ENCODE assay signal across 8 cellular contexts in genomic region chr3:104291878-104292277, GRCh38.
DNase-seq lines count a peak whose midpoint lies in the region; ATAC-seq lines count a peak whose summit lies in the region.

No MANE protein-coding gene starts in this region.

- no peaks in the 10 kb centered on the region for H3K36me3 ChIP-seq in BLaER1 treated with 17β-estradiol and CSF1 and Interleukin-3, amounts not matched to agents 10 nM and 100 nM

- H3K9ac ChIP-seq in BLaER1 treated with 17β-estradiol and CSF1 and Interleukin-3, amounts not matched to agents 10 nM and 100 nM: peak overlapping the region in 10 of 11 experiments; percentile 23 to 59 (median 38); a peak in 14 of 22 replicates

- H3K4me3 ChIP-seq in BLaER1 treated with 17β-estradiol and CSF1 and Interleukin-3, amounts not matched to agents 10 nM and 100 nM: peak overlapping the region in 9 of 10 experiments; percentile 3 to 43 (median 24); a peak in 9 of 20 replicates

- H3K4me2 ChIP-seq in BLaER1 treated with 17β-estradiol and CSF1 and Interleukin-3, amounts not matched to agents 10 nM and 100 nM: peak overlapping the region; percentile 57 to 86 (median 67)

- peaks cover 7 to 8% (median 8%) of the 10 kb centered on the region in 11 experiments for H3K9me3 ChIP-seq in BLaER1 treated with 17β-estradiol and CSF1 and Interleukin-3, amounts not matched to agents 10 nM and 100 nM (replicated peaks in 1 of 11)

- H3K27ac ChIP-seq in BLaER1 treated with 17β-estradiol and CSF1 and Interleukin-3, amounts not matched to agents 10 nM and 100 nM: peak overlapping the region in 9 of 11 experiments; percentile 19 to 63 (median 48); a peak in 17 of 22 replicates

- intact Hi-C loops in left colon (cut with DNase I, micrococcal nuclease): no loop called here

- ATAC-seq in GM21447 (IDR thresholded peaks at IDR 0.05; ENCODE audit: unreplicated experiment) (peak; percentile 23), left colon (no peak)

- no peaks in the 10 kb centered on the region for H4K20me1 ChIP-seq in BLaER1 treated with 17β-estradiol and CSF1 and Interleukin-3, amounts not matched to agents 10 nM and 100 nM

- H3K27me3 ChIP-seq in BLaER1 treated with 17β-estradiol and CSF1 and Interleukin-3, amounts not matched to agents 10 nM and 100 nM: no peaks in the 10 kb centered on the region

- peaks cover 6 to 14% (median 11%) of the 10 kb centered on the region in 10 experiments; a peak in 15 of 20 replicates for H3K4me1 ChIP-seq in BLaER1 treated with 17β-estradiol and CSF1 and Interleukin-3, amounts not matched to agents 10 nM and 100 nM

- peak; percentile 49 for DNase-seq in NCI-H146 (lab: John Stamatoyannopoulos, UW)
- DNase-seq in fibroblast of peridontal ligament (ENCODE audit: extremely low read depth): peak; percentile 33
- no peak for DNase-seq in left colon
- DNase-seq in activated T-cell treated with anti-CD3 and anti-CD28 coated beads, Interleukin-2, amount 50 U/mL, for 48 hours: no peak
- no peak for DNase-seq in occipital lobe (lab: John Stamatoyannopoulos, UW)
- DNase-seq in NK-92 treated with Interleukin-12 subunit alpha and Interleukin-12 subunit beta, amount 100 ng/mL, for 24 hours (lab: John Stamatoyannopoulos, UW): no peak

Comparison
In these comparisons a context has a peak if more than half of its experiments do, and no peak if none do; other contexts are left out.
1. DNase-seq: peak in NCI-H146 (single experiment) and fibroblast of peridontal ligament (single experiment); none in left colon (0 of 2), activated T-cell treated with anti-CD3 and anti-CD28 coated beads, Interleukin-2, amount 50 U/mL, for 48 hours (0 of 2), occipital lobe (single experiment) and NK-92 treated with Interleukin-12 subunit alpha and Interleukin-12 subunit beta, amount 100 ng/mL, for 24 hours (single experiment).